ENCODE assay signal across 8 cellular contexts in the genomic region with DNA sequence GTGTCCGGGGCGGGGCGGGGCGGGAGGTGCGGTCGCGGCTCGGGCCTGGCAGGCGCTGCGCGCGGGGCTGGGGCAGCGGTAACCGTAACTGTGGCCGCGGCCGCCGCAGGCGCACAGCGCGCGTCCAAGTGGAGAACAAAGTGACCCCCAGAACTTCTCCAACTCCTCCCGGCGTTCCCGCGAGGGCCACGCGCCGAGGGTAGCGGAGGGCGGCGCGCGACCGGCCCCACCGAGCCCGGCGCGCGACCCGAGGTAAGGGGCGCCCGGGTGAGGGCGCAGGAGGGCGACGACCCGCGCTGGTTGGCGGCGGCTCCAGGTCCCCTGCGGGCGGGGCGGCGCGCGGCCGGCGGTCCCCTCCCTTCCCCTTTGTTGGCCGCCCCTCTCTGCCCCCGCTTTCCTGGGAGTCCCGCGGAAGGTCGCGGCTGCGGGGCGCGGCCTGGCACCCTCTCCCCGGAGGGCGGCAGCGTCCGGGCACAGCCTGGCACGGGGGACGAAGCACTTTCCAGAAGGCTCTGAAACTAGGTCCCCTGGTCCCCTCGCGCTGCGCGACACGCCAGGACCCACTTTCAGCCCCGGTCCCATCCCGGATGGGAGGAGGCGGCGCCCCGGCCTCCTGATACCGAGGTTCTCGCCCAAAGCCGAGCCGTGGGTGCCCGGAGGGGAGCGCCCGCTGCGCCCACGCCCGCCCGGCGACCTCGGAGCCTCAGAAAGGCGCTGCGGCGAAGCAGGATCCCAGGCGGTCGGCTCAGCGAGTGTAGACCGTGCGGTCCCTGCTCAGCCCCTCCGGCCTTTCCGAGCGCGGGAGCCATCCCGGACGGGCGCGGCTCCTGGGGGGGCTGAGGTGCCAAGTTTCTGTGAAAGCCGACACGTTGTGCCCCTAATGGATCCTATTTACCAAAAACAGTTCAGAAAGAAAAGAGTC. TPM values are rescaled to one million over a fixed set of nuclear protein-coding genes. Genes with fewer than 3 reads are reported as not detected.
DNase-seq lines count a peak whose midpoint lies in the region; ATAC-seq and TF ChIP-seq lines count a peak whose summit lies in the region.

A gene (plus strand): TSS at position 75 of the 922 bp plus-strand sequence. CDS start 133,909 bp downstream, outside the sequence.

- peak; percentile 40 for ATAC-seq in GM21529 (IDR thresholded peaks at IDR 0.05; ENCODE audit: unreplicated experiment)
- no peak for ATAC-seq in HG02981 (IDR thresholded peaks at IDR 0.05; ENCODE audit: unreplicated experiment)

- H3K27ac ChIP-seq in ACC112 (ENCODE audit: low read depth, low read length) (no peak within 1 kb of the TSS), fibroblast of lung (ENCODE audit: insufficient read depth, low read length) (no peak within 1 kb of the TSS), transverse colon (peak within 1 kb of the TSS in 1 of 4 donors; percentile 17)

- intact Hi-C loops in activated CD4-positive, alpha-beta T cell treated with anti-CD3 and anti-CD28 coated beads, Interleukin-2, amount 10 ng/mL, durations not matched to agents 24 days and 14 days (cut with micrococcal nuclease) = loop anchor here (1.0 to 5.0 kb wide), 6 partner anchors 55 to 192 kb away; no protein-coding TSS in a partner anchor
- intact Hi-C loops in transverse colon (cut with DNase I; ENCODE audit: low total_unique reads) = no loop called here

- H3K9me3 Mint-ChIP-seq in activated CD4-positive, alpha-beta T cell treated with anti-CD3 and anti-CD28 coated beads, Interleukin-2, amount 10 ng/mL, durations not matched to agents 24 days and 14 days = no peaks in the 10 kb centered on the region
- H3K9me3 Mint-ChIP-seq in nephron = no peaks in the 10 kb centered on the region

- peak within 1 kb of the TSS; percentile 81 for H3K4me2 ChIP-seq in fibroblast of lung (ENCODE audit: extremely low read depth, insufficient read depth, low read length)

- no peak for TF ChIP-seq POLR2A in transverse colon (IDR thresholded peaks at IDR 0.05)

- H3K9me3 ChIP-seq in fibroblast of lung (ENCODE audit: control insufficient read depth, insufficient read depth, low read depth, low read length) (no peaks in the 10 kb centered on the region), transverse colon (no peaks in the 10 kb centered on the region)

- peak within 1 kb of the TSS; percentile 68 for H3K4me3 Mint-ChIP-seq in activated CD4-positive, alpha-beta T cell treated with anti-CD3 and anti-CD28 coated beads, Interleukin-2, amount 10 ng/mL, durations not matched to agents 24 days and 14 days
- H3K4me3 Mint-ChIP-seq in nephron = peak within 1 kb of the TSS; percentile 82 to 87 (median 84)

- H3K27me3 ChIP-seq in ACC112 (ENCODE audit: insufficient read depth, low read length) (no peaks in the 10 kb centered on the region), fibroblast of lung (ENCODE audit: control insufficient read depth, insufficient read depth, low read length) (peaks cover 2% of the 10 kb centered on the region), transverse colon (peaks cover 25% of the 10 kb centered on the region)

- DNase-seq in activated CD4-positive, alpha-beta T cell treated with anti-CD3 and anti-CD28 coated beads, Interleukin-2, amount 10 ng/mL, durations not matched to agents 24 days and 14 days = peak; percentile 76
- DNase-seq in fibroblast of lung (ENCODE audit: low read depth in 2 of 2) = peak in 1 of 2 donors; percentile 35
- DNase-seq in transverse colon = no peak
- DNase-seq in globus pallidus (ENCODE audit: low spot score) = no peak

- H3K4me3 ChIP-seq in ACC112 (ENCODE audit: low read depth, low read length) = peak within 1 kb of the TSS; percentile 96
- peak within 1 kb of the TSS; percentile 71 to 80 (median 79) for H3K4me3 ChIP-seq in fibroblast of lung (replicated peaks in 1 of 4; ENCODE audit: control extremely low read depth in 1 of 4, insufficient read depth in 1 of 4, low read depth in 3 of 4, low read length in 4 of 4)
- peak within 1 kb of the TSS; percentile 5 to 64 (median 52) for H3K4me3 ChIP-seq in transverse colon

- WGBS in transverse colon (ENCODE audit: low coverage in 1 of 2), 2 donors = 1% methylated on average over 70 of the region's 114 CpGs; no CpG with 5 or more reads in 1 of the 2 donors

- H2AFZ ChIP-seq in ACC112 (ENCODE audit: low read length, unreplicated experiment) (peak within 1 kb of the TSS; percentile 87), fibroblast of lung (ENCODE audit: low read length) (peak within 1 kb of the TSS; percentile 50)

- H3K27me3 Mint-ChIP-seq in activated CD4-positive, alpha-beta T cell treated with anti-CD3 and anti-CD28 coated beads, Interleukin-2, amount 10 ng/mL, durations not matched to agents 24 days and 14 days = peaks cover 24% of the 10 kb centered on the region
- H3K27me3 Mint-ChIP-seq in nephron (ENCODE audit: low read depth) = peaks cover 21% of the 10 kb centered on the region

- no peaks in the 10 kb centered on the region for H3K36me3 ChIP-seq in ACC112 (ENCODE audit: insufficient read depth, low read length)
- no peaks in the 10 kb centered on the region for H3K36me3 ChIP-seq in fibroblast of lung (ENCODE audit: control insufficient read depth, insufficient read depth, low read length)
- H3K36me3 ChIP-seq in transverse colon = no peaks in the 10 kb centered on the region

- peak within 1 kb of the TSS; percentile 52 for H3K9ac ChIP-seq in fibroblast of lung (ENCODE audit: insufficient read depth, low read length)

- peaks cover 5% of the 10 kb centered on the region for H3K79me2 ChIP-seq in ACC112 (ENCODE audit: control insufficient read depth, insufficient read depth, low read length, unreplicated experiment)
- H3K79me2 ChIP-seq in fibroblast of lung (ENCODE audit: control insufficient read depth, insufficient read depth, low read length) = no peaks in the 10 kb centered on the region

- TF ChIP-seq EP300 in transverse colon (IDR thresholded peaks at IDR 0.05; ENCODE audit: low read depth) = no peak

- in situ Hi-C loops in transverse colon (cut with MboI; ENCODE audit: low pct_ligation_motif_present in 1 of 4, low pct_unique_long_range_greater_than_20kb in 1 of 4, low sequenced_read_pairs in 3 of 4) = no loop called here

- H4K20me1 ChIP-seq in fibroblast of lung (ENCODE audit: control insufficient read depth, extremely low read depth, insufficient read depth, low read length) = no peaks in the 10 kb centered on the region

- peaks cover 10% of the 10 kb centered on the region for H3K4me1 ChIP-seq in ACC112 (ENCODE audit: control insufficient read depth, insufficient read depth, low read length, unreplicated experiment)
- no peaks in the 10 kb centered on the region for H3K4me1 ChIP-seq in fibroblast of lung (ENCODE audit: control insufficient read depth, extremely low read depth, insufficient read depth, low read length)
- H3K4me1 ChIP-seq in transverse colon = peaks cover 0 to 12% (median 9%) of the 10 kb centered on the region in 4 donors

- H3K4me1 Mint-ChIP-seq in activated CD4-positive, alpha-beta T cell treated with anti-CD3 and anti-CD28 coated beads, Interleukin-2, amount 10 ng/mL, durations not matched to agents 24 days and 14 days = peaks cover 15% of the 10 kb centered on the region
- H3K4me1 Mint-ChIP-seq in nephron = peaks cover 17% of the 10 kb centered on the region

- TF ChIP-seq CTCF in fibroblast of lung (conservative IDR thresholded peaks at IDR 0.05 in 1 of 2, IDR thresholded peaks at IDR 0.05 in 1 of 2; ENCODE audit: low read depth in 1 of 2, low read length in 2 of 2) = no peak
- no peak for TF ChIP-seq CTCF in nephron (IDR thresholded peaks at IDR 0.05; ENCODE audit: unreplicated experiment in 3 of 3)
- TF ChIP-seq CTCF in transverse colon (IDR thresholded peaks at IDR 0.05) = no peak

- no peaks in the 10 kb centered on the region for H3K36me3 Mint-ChIP-seq in activated CD4-positive, alpha-beta T cell treated with anti-CD3 and anti-CD28 coated beads, Interleukin-2, amount 10 ng/mL, durations not matched to agents 24 days and 14 days (ENCODE audit: low read depth)
- no peaks in the 10 kb centered on the region for H3K36me3 Mint-ChIP-seq in nephron (ENCODE audit: low read depth)

- peak within 1 kb of the TSS; percentile 64 for H3K27ac Mint-ChIP-seq in activated CD4-positive, alpha-beta T cell treated with anti-CD3 and anti-CD28 coated beads, Interleukin-2, amount 10 ng/mL, durations not matched to agents 24 days and 14 days
- peak within 1 kb of the TSS in 2 of 3 experiments; percentile 45 to 46 for H3K27ac Mint-ChIP-seq in nephron

RNA-seq across cellular contexts. Expression of the gene that starts here (rescaled TPM):
- 86.9 and 91.9 TPM in 2 replicates for total RNA-seq in activated CD4-positive, alpha-beta T cell treated with anti-CD3 and anti-CD28 coated beads, Interleukin-2, amount 10 ng/mL, durations not matched to agents 24 days and 14 days
- total RNA-seq in fibroblast of lung (8.0 and 11.2 TPM in 2 replicates), transverse colon (10 to 100 TPM in 1 of 4 donors, 1 to 10 TPM in 3; 4.2 to 12.7 (median 7.5) TPM)
- polyA plus RNA-seq in fibroblast of lung = 6.2 and 7.0 TPM in 2 replicates
- 3.8 and 5.9 TPM in 2 replicates for polyA plus RNA-seq in fibroblast of lung (2012)
- polyA minus RNA-seq in fibroblast of lung (ENCODE audit: low replicate concordance) = 9.2 and 24.0 TPM in 2 replicates
